Comparison of ENCODE assay signal across 33 cellular contexts in genomic region chr1:1026599-1027413, GRCh38. TPM values are rescaled to one million over a fixed set of nuclear protein-coding genes. Genes with fewer than 3 reads are reported as not detected.
A peak's percentile ranks its signal among the peaks of the same experiment; 100 is the strongest.
DNase-seq lines count a peak whose midpoint lies in the region; ATAC-seq and TF ChIP-seq lines count a peak whose summit lies in the region.
"Had no signal": no experiment of that assay in that cellular context is flagged by ENCODE, and none has a peak within 500 bp of the region (broad histone marks: within the 10 kb centered on the region; RNA-seq: fewer than 3 reads in every experiment).

No MANE protein-coding gene starts in this region.

- H3K27ac ChIP-seq in temporal lobe (ENCODE audit: low read depth, low read length) (peak overlapping the region; percentile 9), body of pancreas (no peak overlapping the region)
- H3K27ac ChIP-seq: colonic mucosa, gastroesophageal sphincter, pancreas, stomach, thyroid gland had no signal

- no peak for DNase-seq in stimulated activated naive CD8-positive, alpha-beta T cell treated with anti-CD3 and anti-CD28 coated beads, Interleukin-15, amount 100 ng/mL, for 72 hours
- DNase-seq in stimulated activated naive CD8-positive, alpha-beta T cell treated with anti-CD3 and anti-CD28 coated beads, Interleukin-15, Interleukin-2, amounts not matched to agents 100 U/mL and 50 U/mL, for 24 hours, result no peak
- DNase-seq in left kidney (ENCODE audit: low read depth, low spot score) (peak; percentile 80), body of pancreas (no peak)
- DNase-seq: activated B cell treated with CpG ODN at 0.5 μM for 24 hours; activated CD4-positive, alpha-beta T cell treated with anti-CD3 and anti-CD28 coated beads, Interleukin-2, amount 50 U/mL, for 1 hour; activated effector memory CD4-positive, alpha-beta T cell treated with anti-CD3 and anti-CD28 coated beads, Interleukin-2, amount 50 U/mL, for 16 hours; activated T-cell treated with anti-CD3 and anti-CD28 coated beads, Interleukin-2, amount 50 U/mL, for 24 hours; AML-193; anterior cingulate cortex; colonic mucosa; effector CD8-positive, alpha-beta T cell; KBM-7; kidney glomerular epithelial cell; NCI-H1092 treated with DMSO at 0.1 percent for 48 hours; NCI-H1694 treated with DMSO at 0.1 percent for 48 hours; NCI-H446; NCI-H748 treated with DMSO at 0.1 percent for 48 hours; small intestine; stomach; thyroid gland had no signal

- ATAC-seq in stimulated activated naive CD8-positive, alpha-beta T cell treated with anti-CD3 and anti-CD28 coated beads, Interleukin-15, amount 100 ng/mL, for 72 hours, result peak; percentile 5
- ATAC-seq in stimulated activated naive CD8-positive, alpha-beta T cell treated with anti-CD3 and anti-CD28 coated beads, Interleukin-15, Interleukin-2, amounts not matched to agents 100 U/mL and 50 U/mL, for 24 hours, result no peak
- ATAC-seq in HG02840 (IDR thresholded peaks at IDR 0.05; ENCODE audit: low FRiP score, unreplicated experiment) (no peak), body of pancreas (no peak)
- ATAC-seq: gastroesophageal sphincter, GM12878, pancreas had no signal

- peaks cover 19% of the 10 kb centered on the region for H3K4me1 Mint-ChIP-seq in stimulated activated naive CD8-positive, alpha-beta T cell treated with anti-CD3 and anti-CD28 coated beads, Interleukin-15, amount 100 ng/mL, for 72 hours

- WGBS in body of pancreas, 2 donors, result 68 to 97% methylated on average over 6 to 20 of the region's 21 CpGs

- H3K9me3 Mint-ChIP-seq in stimulated activated naive CD8-positive, alpha-beta T cell treated with anti-CD3 and anti-CD28 coated beads, Interleukin-15, amount 100 ng/mL, for 72 hours, result no peaks in the 10 kb centered on the region
- H3K9me3 Mint-ChIP-seq: activated B cell treated with CpG ODN at 0.5 μM for 24 hours; activated T-cell treated with anti-CD3 and anti-CD28 coated beads, Interleukin-2, amount 50 U/mL, for 24 hours; neural crest cell had no signal

- peaks cover 15% of the 10 kb centered on the region for H3K27me3 Mint-ChIP-seq in stimulated activated naive CD8-positive, alpha-beta T cell treated with anti-CD3 and anti-CD28 coated beads, Interleukin-15, amount 100 ng/mL, for 72 hours
- H3K27me3 Mint-ChIP-seq: activated naive CD8-positive, alpha-beta T cell had no signal

- H3K9me3 ChIP-seq in body of pancreas, result no peaks in the 10 kb centered on the region
- H3K9me3 ChIP-seq: colonic mucosa, gastroesophageal sphincter, pancreas, stomach, thyroid gland had no signal

- no peak overlapping the region for H3K27ac Mint-ChIP-seq in stimulated activated naive CD8-positive, alpha-beta T cell treated with anti-CD3 and anti-CD28 coated beads, Interleukin-15, amount 100 ng/mL, for 72 hours
- H3K27ac Mint-ChIP-seq: activated B cell treated with CpG ODN at 0.5 μM for 24 hours; activated naive CD8-positive, alpha-beta T cell; activated T-cell treated with anti-CD3 and anti-CD28 coated beads, Interleukin-2, amount 50 U/mL, for 24 hours had no signal

- no peaks in the 10 kb centered on the region for H3K36me3 ChIP-seq in body of pancreas (replicated peaks in 1 of 2; ENCODE audit: insufficient read depth in 1 of 2, low read depth in 2 of 2)
- H3K36me3 ChIP-seq: colonic mucosa, pancreas, thyroid gland had no signal

- no peak overlapping the region for H3K4me3 ChIP-seq in body of pancreas
- H3K4me3 ChIP-seq: colonic mucosa, gastroesophageal sphincter, GM12878, pancreas, stomach, thyroid gland had no signal

- no peak for TF ChIP-seq CTCF in body of pancreas (IDR thresholded peaks at IDR 0.05)

- H3K4me3 Mint-ChIP-seq in stimulated activated naive CD8-positive, alpha-beta T cell treated with anti-CD3 and anti-CD28 coated beads, Interleukin-15, amount 100 ng/mL, for 72 hours, result no peak overlapping the region
- H3K4me3 Mint-ChIP-seq: activated B cell treated with CpG ODN at 0.5 μM for 24 hours; activated naive CD8-positive, alpha-beta T cell; activated T-cell treated with anti-CD3 and anti-CD28 coated beads, Interleukin-2, amount 50 U/mL, for 24 hours had no signal

- no peak for TF ChIP-seq POLR2A in body of pancreas (IDR thresholded peaks at IDR 0.05)

- intact Hi-C loops in body of pancreas (cut with DNase I), result no loop called here

- H3K4me1 ChIP-seq in body of pancreas, result peaks cover 51% of the 10 kb centered on the region
- H3K4me1 ChIP-seq: colonic mucosa, pancreas had no signal

- no peaks in the 10 kb centered on the region for H3K27me3 ChIP-seq in body of pancreas
- H3K27me3 ChIP-seq: colonic mucosa, pancreas, thyroid gland had no signal

RNA-seq across cellular contexts. Expression of gene AGRN, which starts 6.9 kb away (rescaled TPM):
- total RNA-seq in temporal lobe, result 63.9 TPM
- total RNA-seq in body of pancreas, result 100 to 1,000 TPM in 1 of 2 donors, 10 to 100 TPM in 1; 85.1 to 241 TPM

RNA-seq across cellular contexts. Expression of gene ISG15, which starts 13.5 kb away (rescaled TPM):
- total RNA-seq in temporal lobe (3.4 TPM), body of pancreas (10 to 100 TPM in 1 of 2 donors, 1 to 10 TPM in 1; 8.3 to 29.0 TPM)

RNA-seq across cellular contexts. Expression of gene HES4, which starts 26.9 kb away (rescaled TPM):
- total RNA-seq in temporal lobe (20.7 TPM), body of pancreas (10 to 100 TPM; 44.1 to 97.2 TPM)

RNA-seq across cellular contexts. Expression of gene PERM1, which starts 44.9 kb away (rescaled TPM):
- total RNA-seq in temporal lobe, result 0.25 TPM
- not detected for total RNA-seq in body of pancreas
- total RNA-seq: activated B cell treated with CpG ODN at 0.5 μM for 24 hours, colonic mucosa, GM12878, neural crest cell had no signal

RNA-seq across cellular contexts. Expression of gene RNF223, which starts 47.3 kb away (rescaled TPM):
- total RNA-seq in temporal lobe (not detected), body of pancreas (under 1 TPM in 1 of 2 donors, not detected in 1; 0.26 TPM)
- total RNA-seq: activated B cell treated with CpG ODN at 0.5 μM for 24 hours, cardiac septum, H4, HT1080, M059J, neural crest cell, renal cortical epithelial cell, thyroid gland had no signal
